10 cellular contexts compared by ENCODE assay signal in the genomic region with DNA sequence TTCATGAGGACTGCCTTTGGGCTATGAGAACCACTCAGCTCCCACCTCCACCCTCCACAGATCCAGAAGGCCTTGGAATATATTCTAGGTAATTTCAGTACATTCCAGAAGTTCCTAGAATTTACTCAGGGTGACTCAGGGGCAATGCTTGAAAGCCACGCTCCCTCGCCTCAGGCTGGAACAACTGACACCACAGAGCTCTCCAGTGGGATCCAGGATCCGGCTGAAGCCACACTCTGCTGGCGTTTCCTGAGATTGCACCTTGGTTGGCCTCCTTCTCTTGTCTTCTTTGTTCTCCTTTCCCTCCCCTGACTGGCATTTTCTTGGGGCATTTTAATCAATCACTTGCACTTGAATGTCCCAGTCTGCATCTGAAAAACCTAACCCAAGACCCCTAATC.
DNase-seq lines count a peak whose midpoint lies in the region; ATAC-seq, FAIRE-seq and TF ChIP-seq lines count a peak whose summit lies in the region.
"Had no signal": no experiment of that assay in that cellular context is flagged by ENCODE, and none has a peak within 500 bp of the region (broad histone marks: within the 10 kb centered on the region; RNA-seq: fewer than 3 reads in every experiment).

No MANE protein-coding gene starts in this region.

- WGBS in HepG2 (ENCODE audit: low lambda C conversion rate): 4% methylated on average over 4 of the region's 4 CpGs
- WGBS in right lobe of liver (ENCODE audit: insufficient coverage, low coverage, low lambda C conversion rate, missing lambda C conversion rate): 58% methylated on average over 3 of the region's 4 CpGs

- H3K4me1 Mint-ChIP-seq in WTC11: peaks cover 16% of the 10 kb centered on the region

- H3K9me3 Mint-ChIP-seq in WTC11: peaks cover 36% of the 10 kb centered on the region

- H3K9ac ChIP-seq in HepG2 (ENCODE audit: insufficient read depth, low read depth, low read length): no peak overlapping the region

- ATAC-seq in HepG2 (peak; percentile 85), right lobe of liver (no peak), WTC11 (peak; percentile 98), HG02970 (IDR thresholded peaks at IDR 0.05; ENCODE audit: low FRiP score, unreplicated experiment) (no peak)

- TF ChIP-seq CTCF in HepG2 (CRISPR knock-in tag; IDR thresholded peaks at IDR 0.05) (peak; percentile 47), right lobe of liver (IDR thresholded peaks at IDR 0.05) (no peak), WTC11 (IDR thresholded peaks at IDR 0.05) (no peak)

- peak; percentile 45 for DNase-seq in HepG2 (ENCODE audit: low spot score)
- no peak for DNase-seq in right lobe of liver
- peak; percentile 46 for DNase-seq in WTC11 (ENCODE audit: low spot score)
- DNase-seq in iPS DF 19.7 (ENCODE audit: low read depth, low spot score): peak; percentile 63
- no peak for DNase-seq in DMS53 (lab: John Stamatoyannopoulos, UW)
- no peak for DNase-seq in effector memory CD4-positive, alpha-beta T cell
- no peak for DNase-seq in activated effector memory CD4-positive, alpha-beta T cell treated with anti-CD3 and anti-CD28 coated beads, Interleukin-2, amount 50 U/mL, for 16 hours
- DNase-seq: ovary; stimulated activated CD8-positive, alpha-beta memory T cell treated with anti-CD3 and anti-CD28 coated beads, Interleukin-4, amount 100 ng/mL, for 48 hours had no signal

- no peaks in the 10 kb centered on the region; the same call in 1 of the 2 replicates for H3K27me3 Mint-ChIP-seq in WTC11 (ENCODE audit: low read depth)

- no peak overlapping the region for H3K4me3 Mint-ChIP-seq in WTC11

- H3K36me3 ChIP-seq in HepG2 (replicated peaks in 1 of 2; ENCODE audit: control insufficient read depth in 1 of 2, insufficient read depth in 2 of 2, low read length in 2 of 2) (no peaks in the 10 kb centered on the region), right lobe of liver (no peaks in the 10 kb centered on the region)
- no peaks in the 10 kb centered on the region for H3K36me3 ChIP-seq in effector memory CD4-positive, alpha-beta T cell (ENCODE audit: control insufficient read depth, insufficient read depth, low read length)
- H3K36me3 ChIP-seq: ovary had no signal

- H3K4me3 ChIP-seq in HepG2 (replicated peaks in 1 of 3; ENCODE audit: insufficient read depth in 1 of 3, low read depth in 2 of 3, low read length in 3 of 3): no peak overlapping the region
- H3K4me3 ChIP-seq in right lobe of liver: no peak overlapping the region
- no peak overlapping the region for H3K4me3 ChIP-seq in effector memory CD4-positive, alpha-beta T cell (ENCODE audit: insufficient read depth, low read depth, low read length, poor library complexity, severe bottlenecking)
- H3K4me3 ChIP-seq: ovary had no signal

- H3K4me2 ChIP-seq in HepG2 (ENCODE audit: low read depth, low read length): peak overlapping the region; percentile 47; the same call in 1 of the 2 replicates

- peak; percentile 46 for FAIRE-seq in HepG2 (lab: Jason Lieb, UNC)

- no peak overlapping the region for H2AFZ ChIP-seq in HepG2 (ENCODE audit: low read length)

- H3K4me1 ChIP-seq in HepG2 (ENCODE audit: insufficient read depth, low read length) (peaks cover 11% of the 10 kb centered on the region; the same call in 1 of the 2 replicates), right lobe of liver (no peaks in the 10 kb centered on the region)
- no peaks in the 10 kb centered on the region for H3K4me1 ChIP-seq in effector memory CD4-positive, alpha-beta T cell (ENCODE audit: control insufficient read depth, insufficient read depth, low read length, poor library complexity, severe bottlenecking)

- H3K9me3 ChIP-seq in HepG2 (ENCODE audit: low read length): no peaks in the 10 kb centered on the region
- H3K9me3 ChIP-seq in right lobe of liver: no peaks in the 10 kb centered on the region
- no peaks in the 10 kb centered on the region for H3K9me3 ChIP-seq in effector memory CD4-positive, alpha-beta T cell (ENCODE audit: control insufficient read depth, low read length)
- H3K9me3 ChIP-seq: ovary had no signal

- no peaks in the 10 kb centered on the region for H3K79me2 ChIP-seq in HepG2 (ENCODE audit: insufficient read depth, low read length)

- no peaks in the 10 kb centered on the region for H4K20me1 ChIP-seq in HepG2 (ENCODE audit: insufficient read depth, low read length)

- in situ Hi-C loops in HepG2 (cut with HindIII; ENCODE audit: extremely low pct_ligation_motif_present, low pct_unique_long_range_greater_than_20kb): loop anchor here (25.0 kb wide), 1 partner anchor 828 kb away; no protein-coding TSS in a partner anchor

- H3K27ac ChIP-seq in HepG2 (ENCODE audit: extremely low read length, insufficient read depth, low read length): no peak overlapping the region
- H3K27ac ChIP-seq in right lobe of liver: no peak overlapping the region
- no peak overlapping the region for H3K27ac ChIP-seq in effector memory CD4-positive, alpha-beta T cell (ENCODE audit: insufficient read depth, low read length, poor library complexity, severe bottlenecking)
- H3K27ac ChIP-seq: ovary had no signal

- TF ChIP-seq POLR2A in HepG2 (IDR thresholded peaks at IDR 0.05; ENCODE audit: insufficient read depth in 1 of 2, low read depth in 2 of 2, low read length in 2 of 2) (no peak), right lobe of liver (IDR thresholded peaks at IDR 0.05) (no peak)

- peaks cover 7% of the 10 kb centered on the region for H3K36me3 Mint-ChIP-seq in WTC11

- H3K27me3 ChIP-seq in HepG2 (ENCODE audit: control insufficient read depth in 1 of 2, insufficient read depth in 2 of 2, low read length in 2 of 2): peaks cover 0 to 5% of the 10 kb centered on the region in 2 experiments; a peak in 1 of 5 replicates
- no peaks in the 10 kb centered on the region for H3K27me3 ChIP-seq in right lobe of liver
- no peaks in the 10 kb centered on the region for H3K27me3 ChIP-seq in effector memory CD4-positive, alpha-beta T cell (replicated peaks; ENCODE audit: control insufficient read depth, insufficient read depth, low read length, poor library complexity, severe bottlenecking)
- H3K27me3 ChIP-seq: ovary had no signal

- no peak overlapping the region for H3K27ac Mint-ChIP-seq in WTC11

- intact Hi-C loops in HepG2 (cut with micrococcal nuclease; ENCODE audit: unreplicated experiment) (no loop called here), right lobe of liver (cut with DNase I) (no loop called here)

- CTCF ChIA-PET in HepG2 (lab: Yijun Ruan, JAX; ENCODE audit: low intra/inter-chr PET ratio, low total read pairs) (interaction anchor here (1.0 kb wide), 1 partner anchor 269 kb away, joined by 6 read pairs; no protein-coding TSS in a partner anchor), WTC11 (lab: Charles Lee) (interaction anchor here (0.6 to 2.8 kb wide), 11 partner anchors 12 to 398 kb away, joined by 3 to 15 read pairs (median 5); partner anchors contain the start of gene MOGAT1)

- peak; percentile 53 for TF ChIP-seq RAD21 in HepG2 (CRISPR knock-in tag; IDR thresholded peaks at IDR 0.05)

- TF ChIP-seq EP300 in HepG2 (IDR thresholded peaks at IDR 0.05; ENCODE audit: low read depth in 2 of 2, low read length in 2 of 2) (no peak), HepG2 (CRISPR knock-in tag; IDR thresholded peaks at IDR 0.05; ENCODE audit: borderline replicate concordance) (no peak)

- POLR2A ChIA-PET in HepG2 (lab: Yijun Ruan, JAX) (no interaction called here), WTC11 (lab: Charles Lee) (no interaction called here)

- BruUV-seq in HepG2 (replicated peaks; lab: Mats Ljungman, UMichigan): no TSS peak

TF ChIP-seq in HepG2, 621 proteins besides CTCF, POLR2A, EP300 and RAD21 (continues in another document):
- TF ChIP-seq SALL2 (CRISPR knock-in tag; IDR thresholded peaks at IDR 0.05): no peak
- peak; percentile 63 for TF ChIP-seq STAG1 (CRISPR knock-in tag; IDR thresholded peaks at IDR 0.05)

TF ChIP-seq in WTC11, 78 proteins besides CTCF, POLR2A, EP300 and RAD21 (continues in another document):
- TF ChIP-seq NFATC4 (CRISPR knock-in tag; IDR thresholded peaks at IDR 0.05): no peak
- TF ChIP-seq GABPB1 (CRISPR knock-in tag; IDR thresholded peaks at IDR 0.05): no peak
- no peak for TF ChIP-seq MYBL2 (CRISPR knock-in tag; IDR thresholded peaks at IDR 0.05)
- TF ChIP-seq RELA (CRISPR knock-in tag; IDR thresholded peaks at IDR 0.05; ENCODE audit: borderline replicate concordance): no peak
- TF ChIP-seq ZBTB21 (CRISPR knock-in tag; IDR thresholded peaks at IDR 0.05; ENCODE audit: borderline replicate concordance): no peak
- TF ChIP-seq ZNF263 (CRISPR knock-in tag; IDR thresholded peaks at IDR 0.05; ENCODE audit: low read depth): no peak
- TF ChIP-seq CBFB (CRISPR knock-in tag; IDR thresholded peaks at IDR 0.05; ENCODE audit: low read depth): no peak
- TF ChIP-seq SMAD3 (CRISPR knock-in tag; IDR thresholded peaks at IDR 0.05; ENCODE audit: borderline replicate concordance): no peak
- TF ChIP-seq ELF4 (CRISPR knock-in tag; IDR thresholded peaks at IDR 0.05; ENCODE audit: low read depth): no peak
- TF ChIP-seq TCF7 (CRISPR knock-in tag; IDR thresholded peaks at IDR 0.05; ENCODE audit: low read depth): no peak
- TF ChIP-seq ZNF512 (CRISPR knock-in tag; IDR thresholded peaks at IDR 0.05; ENCODE audit: borderline replicate concordance): no peak
- no peak for TF ChIP-seq USF1 (CRISPR knock-in tag; IDR thresholded peaks at IDR 0.05)

Comparison
In these comparisons a context has a peak if more than half of its experiments do, and no peak if none do; other contexts are left out.
1. ATAC-seq: peak in HepG2 (single experiment) and WTC11 (single experiment); none in right lobe of liver (0 of 4) and HG02970 (single experiment).
2. DNase-seq: peak in HepG2 (single experiment), WTC11 (single experiment) and iPS DF 19.7 (single experiment); none in right lobe of liver (0 of 3), DMS53 (single experiment), effector memory CD4-positive, alpha-beta T cell (0 of 3) and activated effector memory CD4-positive, alpha-beta T cell treated with anti-CD3 and anti-CD28 coated beads, Interleukin-2, amount 50 U/mL, for 16 hours (single experiment).
3. Of the 50 proteins assayed by ChIP-seq in both HepG2 and WTC11: peak only in HepG2: CTCF; only in WTC11: none; in both: none; in neither: 49.